ENCODE assay signal across 10 cellular contexts in genomic region chr1:76269175-76269574, GRCh38.
DNase-seq lines count a peak whose midpoint lies in the region; ATAC-seq and TF ChIP-seq lines count a peak whose summit lies in the region.
"Had no signal": no experiment of that assay in that cellular context is flagged by ENCODE, and none has a peak within 500 bp of the region (broad histone marks: within the 10 kb centered on the region; RNA-seq: fewer than 3 reads in every experiment).

No MANE protein-coding gene starts in this region.

- H3K9me3 Mint-ChIP-seq in stimulated activated naive CD8-positive, alpha-beta T cell treated with anti-CD3 and anti-CD28 coated beads, Interleukin-15, Interleukin-2, amounts not matched to agents 100 ng/mL and 50 ng/mL, for 24 hours, result no peaks in the 10 kb centered on the region

- 43 to 47% methylated on average over 2 of the region's 2 CpGs for WGBS in aorta, 2 donors

- no peak for TF ChIP-seq CTCF in fibroblast of pulmonary artery (IDR thresholded peaks at IDR 0.05; ENCODE audit: low read length, missing control alignments)

- no peaks in the 10 kb centered on the region for H3K36me3 ChIP-seq in aorta (ENCODE audit: control insufficient read depth in 1 of 2, insufficient read depth in 2 of 2, low read length in 1 of 2)

- H3K4me1 Mint-ChIP-seq in stimulated activated naive CD8-positive, alpha-beta T cell treated with anti-CD3 and anti-CD28 coated beads, Interleukin-15, Interleukin-2, amounts not matched to agents 100 ng/mL and 50 ng/mL, for 24 hours (ENCODE audit: low read depth), result peaks cover 43% of the 10 kb centered on the region

- no peak for DNase-seq in stimulated activated naive CD8-positive, alpha-beta T cell treated with anti-CD3 and anti-CD28 coated beads, Interleukin-15, Interleukin-2, amounts not matched to agents 100 U/mL and 50 U/mL, for 24 hours
- peak; percentile 45 for DNase-seq in SK-N-DZ (ENCODE audit: low spot score)
- DNase-seq in fibroblast of pulmonary artery (ENCODE audit: low read depth), result peak; percentile 82
- no peak for DNase-seq in aorta
- DNase-seq in epidermal melanocyte (ENCODE audit: insufficient read length, low spot score), result no peak
- no peak for DNase-seq in globus pallidus (ENCODE audit: low spot score)
- DNase-seq: activated gamma-delta T cell treated with Interleukin-2 at 50 U/mL for 16 hours had no signal

- no peak for ATAC-seq in stimulated activated naive CD8-positive, alpha-beta T cell treated with anti-CD3 and anti-CD28 coated beads, Interleukin-15, Interleukin-2, amounts not matched to agents 100 U/mL and 50 U/mL, for 24 hours
- peak; percentile 64 for ATAC-seq in aorta (ENCODE audit: low FRiP score)
- ATAC-seq in GM21723 (IDR thresholded peaks at IDR 0.05; ENCODE audit: unreplicated experiment), result no peak
- ATAC-seq: left lobe of liver had no signal

- no peak overlapping the region for H3K27ac ChIP-seq in aorta (ENCODE audit: low read depth in 1 of 2, low read length in 2 of 2)

- no peaks in the 10 kb centered on the region for H3K27me3 Mint-ChIP-seq in stimulated activated naive CD8-positive, alpha-beta T cell treated with anti-CD3 and anti-CD28 coated beads, Interleukin-15, Interleukin-2, amounts not matched to agents 100 ng/mL and 50 ng/mL, for 24 hours

- H3K4me3 ChIP-seq in fibroblast of pulmonary artery (replicated peaks; ENCODE audit: low read depth, low read length), result no peak overlapping the region
- no peak overlapping the region for H3K4me3 ChIP-seq in aorta (ENCODE audit: low read length in 2 of 2)

- H3K4me1 ChIP-seq in aorta (ENCODE audit: control insufficient read depth in 1 of 2, insufficient read depth in 2 of 2, low read length in 2 of 2), result no peaks in the 10 kb centered on the region

- no peaks in the 10 kb centered on the region for H3K9me3 ChIP-seq in aorta (ENCODE audit: control insufficient read depth, low read length)

- H3K36me3 Mint-ChIP-seq in stimulated activated naive CD8-positive, alpha-beta T cell treated with anti-CD3 and anti-CD28 coated beads, Interleukin-15, Interleukin-2, amounts not matched to agents 100 ng/mL and 50 ng/mL, for 24 hours (ENCODE audit: low read depth), result no peaks in the 10 kb centered on the region

- no peaks in the 10 kb centered on the region for H3K27me3 ChIP-seq in aorta (ENCODE audit: control insufficient read depth in 1 of 2, insufficient read depth in 2 of 2, low read length in 1 of 2)

- H3K27ac Mint-ChIP-seq in stimulated activated naive CD8-positive, alpha-beta T cell treated with anti-CD3 and anti-CD28 coated beads, Interleukin-15, Interleukin-2, amounts not matched to agents 100 ng/mL and 50 ng/mL, for 24 hours, result peak overlapping the region; percentile 38

- peak overlapping the region; percentile 20 for H3K4me3 Mint-ChIP-seq in stimulated activated naive CD8-positive, alpha-beta T cell treated with anti-CD3 and anti-CD28 coated beads, Interleukin-15, Interleukin-2, amounts not matched to agents 100 ng/mL and 50 ng/mL, for 24 hours

- intact Hi-C loops in aorta (cut with DNase I), result no loop called here

Comparison
In these comparisons a context has a peak if more than half of its experiments do, and no peak if none do; other contexts are left out.
1. DNase-seq: peak in SK-N-DZ (single experiment) and fibroblast of pulmonary artery (single experiment); none in stimulated activated naive CD8-positive, alpha-beta T cell treated with anti-CD3 and anti-CD28 coated beads, Interleukin-15, Interleukin-2, amounts not matched to agents 100 U/mL and 50 U/mL, for 24 hours (single experiment), aorta (0 of 2), epidermal melanocyte (single experiment) and globus pallidus (single experiment).